8 cellular contexts compared by ENCODE assay signal in the genomic region with DNA sequence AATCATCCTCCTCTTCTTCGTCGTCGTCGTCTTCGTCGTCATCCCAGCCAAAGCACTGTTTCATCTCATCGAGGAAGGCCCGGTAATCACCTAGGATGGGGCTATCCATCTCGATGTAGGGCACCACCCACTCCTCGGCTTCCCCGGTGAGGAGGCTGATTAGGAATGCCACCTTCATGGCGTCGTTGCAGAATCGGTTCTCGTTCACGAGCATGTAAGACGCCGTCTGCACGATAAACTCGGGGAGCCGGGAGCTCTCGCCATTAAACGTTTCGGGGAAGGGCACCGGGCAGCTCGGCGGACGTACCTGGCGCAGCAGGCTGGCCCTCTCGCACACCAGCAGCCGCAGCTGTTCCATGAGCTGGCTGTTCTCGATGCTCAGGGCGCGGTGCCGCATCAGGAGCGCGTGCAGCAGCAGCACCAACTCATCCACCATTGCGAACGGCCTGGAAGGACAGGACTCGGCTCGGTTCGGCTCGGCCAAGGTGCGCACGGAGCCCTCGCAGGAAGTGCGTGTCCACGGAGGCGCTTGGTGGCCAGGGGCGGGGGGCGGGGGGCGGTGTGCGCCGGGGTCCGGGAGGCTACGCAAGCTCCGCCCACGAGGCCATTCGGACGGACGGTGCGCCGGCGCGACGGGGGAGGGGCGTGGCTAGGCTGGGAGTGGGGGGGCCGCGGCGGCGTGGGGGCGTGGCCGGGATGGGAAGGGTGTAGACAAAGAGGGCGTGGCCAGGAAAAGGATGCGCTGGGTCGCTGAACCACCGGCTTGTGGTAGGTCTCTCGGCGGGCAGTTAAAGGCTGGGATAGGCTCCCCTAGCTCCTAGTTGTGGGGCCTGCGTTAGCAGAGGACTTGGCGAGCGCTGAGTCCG. TPM values are rescaled to one million over a fixed set of nuclear protein-coding genes. Genes with fewer than 3 reads are reported as not detected.
DNase-seq lines count a peak whose midpoint lies in the region; ATAC-seq and TF ChIP-seq lines count a peak whose summit lies in the region.

Gene LDOC1, minus strand, starts transcription at position 544 of the 866 bp plus-strand sequence. Its CDS starts 108 bp downstream, at position 436.

- H3K9ac ChIP-seq in NT2/D1 (ENCODE audit: insufficient read length, low read depth), result peak within 1 kb of the TSS; percentile 81

- H3K27me3 ChIP-seq in NT2/D1 (ENCODE audit: insufficient read depth, insufficient read length), result no peaks in the 10 kb centered on the region

- ATAC-seq in GM21786 (IDR thresholded peaks at IDR 0.05; ENCODE audit: unreplicated experiment) (peak; percentile 67), natural killer cell (peak; percentile 84 to 93 (median 87)), GM18520 (IDR thresholded peaks at IDR 0.05; ENCODE audit: unreplicated experiment) (no peak), HG03378 (IDR thresholded peaks at IDR 0.05; ENCODE audit: unreplicated experiment) (no peak)

- peaks cover 6 to 14% of the 10 kb centered on the region in 2 donors for H3K4me1 Mint-ChIP-seq in natural killer cell

- TF ChIP-seq CTCF in fibroblast of pulmonary artery (IDR thresholded peaks at IDR 0.05; ENCODE audit: low read length, missing control alignments) (no peak), natural killer cell (IDR thresholded peaks at IDR 0.05) (no peak)

- H3K4me3 ChIP-seq in NT2/D1 (ENCODE audit: insufficient read length, low read depth) (peak within 1 kb of the TSS; percentile 65), fibroblast of pulmonary artery (replicated peaks; ENCODE audit: low read depth, low read length) (peak within 1 kb of the TSS; percentile 72)

- H3K9me3 ChIP-seq in NT2/D1 (ENCODE audit: insufficient read depth, low read length), result no peaks in the 10 kb centered on the region

- H3K9me3 Mint-ChIP-seq in natural killer cell, result no peaks in the 10 kb centered on the region

- intact Hi-C loops in natural killer cell (cut with micrococcal nuclease), result no loop called here

- H3K27ac Mint-ChIP-seq in natural killer cell, result peak within 1 kb of the TSS in 1 of 2 donors; percentile 53

- peak; percentile 49 for DNase-seq in NT2/D1 (ENCODE audit: low read depth, low spot score)
- DNase-seq in activated gamma-delta T cell (lab: John Stamatoyannopoulos, UW), result peak; percentile 26
- DNase-seq in fibroblast of pulmonary artery (ENCODE audit: low read depth), result peak; percentile 74
- DNase-seq in natural killer cell, result peak; percentile 46
- peak; percentile 37 to 39 for DNase-seq in stimulated activated CD8-positive, alpha-beta memory T cell treated with anti-CD3 and anti-CD28 coated beads, Interleukin-7, amount 100 ng/mL, for 48 hours (ENCODE audit: extremely low read depth in 1 of 2, low read depth in 1 of 2)

- H3K4me1 ChIP-seq in NT2/D1 (ENCODE audit: insufficient read depth, insufficient read length), result no peaks in the 10 kb centered on the region

- no peaks in the 10 kb centered on the region for H3K36me3 Mint-ChIP-seq in natural killer cell

- H3K4me3 Mint-ChIP-seq in natural killer cell, result peak within 1 kb of the TSS; percentile 77

- H3K36me3 ChIP-seq in NT2/D1 (ENCODE audit: insufficient read depth, insufficient read length, low read length), result peaks cover 2% of the 10 kb centered on the region

- no peaks in the 10 kb centered on the region for H3K27me3 Mint-ChIP-seq in natural killer cell (ENCODE audit: low read depth in 2 of 2)

RNA-seq across cellular contexts. Expression of gene LDOC1, which starts in this region (rescaled TPM):
- total RNA-seq in natural killer cell, result 1 to 10 TPM; 3.5 to 7.3 (median 5.2) TPM

Comparison
In these comparisons a context has a peak if more than half of its experiments do, and no peak if none do; other contexts are left out.
1. ATAC-seq: peak in GM21786 (single experiment) and natural killer cell (3 of 3); none in GM18520 (single experiment) and HG03378 (single experiment).
2. Peak in every context shown above with its lines, with median percentiles within 50 percentile points of each other: DNase-seq.